ENCODE assay signal across 20 cellular contexts in the genomic region with DNA sequence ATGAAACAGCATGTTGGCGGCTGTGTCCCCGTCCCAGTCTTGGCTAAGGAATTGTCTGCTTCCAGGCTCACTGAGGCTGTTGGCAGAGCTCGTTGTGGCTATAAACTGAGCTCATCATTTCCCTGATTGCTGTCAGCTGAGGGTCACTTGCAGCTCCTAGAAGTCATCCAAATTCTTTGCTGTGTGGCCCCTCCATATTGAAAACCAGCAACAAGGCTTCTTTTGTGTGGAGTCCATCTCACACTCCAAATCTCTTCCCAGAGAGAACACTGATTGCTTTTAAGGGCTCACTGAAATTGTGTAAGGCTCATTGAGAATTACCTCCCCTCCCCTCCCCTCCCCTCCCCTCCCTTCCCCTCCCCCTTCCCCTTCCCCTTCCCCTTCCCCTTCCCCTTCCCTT.
"Had no signal": no experiment of that assay in that cellular context is flagged by ENCODE, and none has a peak within 500 bp of the region (broad histone marks: within the 10 kb centered on the region; RNA-seq: fewer than 3 reads in every experiment).

No MANE protein-coding gene starts in this region.

- H3K9ac ChIP-seq: neural progenitor cell had no signal

- H3K4me2 ChIP-seq: neural progenitor cell had no signal

- H3K27me3 ChIP-seq: gastrocnemius medialis, neural progenitor cell, right atrium auricular region, sigmoid colon, stomach, testis, tibial artery, upper lobe of left lung had no signal

- DNase-seq: dermis blood vessel endothelial cell; effector memory CD8-positive, alpha-beta T cell; gastrocnemius medialis; left ventricle myocardium superior; lower lobe of right lung; naive B cell; sigmoid colon; stimulated activated CD4-positive, alpha-beta T cell treated with anti-CD3 and anti-CD28 coated beads, Interleukin-2, amount 100 ng/mL, for 24 hours; stimulated activated CD4-positive, alpha-beta T cell treated with anti-CD3 and anti-CD28 coated beads, Interleukin-4, amount 100 ng/mL, for 24 hours; stimulated activated naive CD4-positive, alpha-beta T cell treated with Interleukin-2 at 50 U/mL for 16 hours; stomach; testis; tibial artery; upper lobe of left lung had no signal

- H2AFZ ChIP-seq: neural progenitor cell had no signal

- H3K36me3 ChIP-seq: gastrocnemius medialis, lower lobe of right lung, neural progenitor cell, prostate gland, right atrium auricular region, sigmoid colon, tibial artery had no signal

- ATAC-seq: effector memory CD8-positive, alpha-beta T cell; gastrocnemius medialis; left ventricle myocardium superior; lower lobe of right lung; natural killer cell treated with Interleukin-12 subunit alpha and Interleukin-12 subunit beta and Interleukin-15 and Interleukin-18, amount 100 ng/mL, for 72 hours; stimulated activated effector memory CD8-positive, alpha-beta T cell treated with anti-CD3 and anti-CD28 coated beads, Interleukin-12 subunit alpha, Interleukin-12 subunit beta, amount 100 ng/mL, for 72 hours had no signal

- H3K9me3 ChIP-seq: gastrocnemius medialis, lower lobe of right lung, prostate gland, right atrium auricular region, sigmoid colon, stomach, testis, tibial artery, upper lobe of left lung had no signal

- H3K4me3 ChIP-seq: coronary artery, gastrocnemius medialis, lower lobe of right lung, neural progenitor cell, prostate gland, right atrium auricular region, sigmoid colon, stomach, testis, tibial artery, upper lobe of left lung had no signal

- H3K27ac ChIP-seq: coronary artery, gastrocnemius medialis, lower lobe of right lung, neural progenitor cell, prostate gland, right atrium auricular region, sigmoid colon, stomach, testis, tibial artery, upper lobe of left lung had no signal

- H3K4me1 ChIP-seq: prostate gland had no signal
